In genomic region chr19:45595814-45596213, GRCh38 we compare ENCODE assay signal across 19 cellular contexts. TPM values are rescaled to one million over a fixed set of nuclear protein-coding genes. Genes with fewer than 3 reads are reported as not detected.
"Had no signal": no experiment of that assay in that cellular context is flagged by ENCODE, and none has a peak within 500 bp of the region (broad histone marks: within the 10 kb centered on the region; RNA-seq: fewer than 3 reads in every experiment).

No MANE protein-coding gene starts in this region.

- DNase-seq: activated CD4-positive, alpha-beta memory T cell treated with anti-CD3 and anti-CD28 coated beads, Interleukin-2, amount 10 ng/mL, durations not matched to agents 7 days and 5 days; activated CD4-positive, alpha-beta T cell treated with anti-CD3 and anti-CD28 coated beads for 48 hours; activated CD4-positive, CD25-positive, alpha-beta regulatory T cell; activated CD8-positive, alpha-beta memory T cell treated with anti-CD3 and anti-CD28 coated beads, Interleukin-2, amount 10 ng/mL, durations not matched to agents 7 days and 5 days; activated naive CD4-positive, alpha-beta T cell treated with anti-CD3 and anti-CD28 coated beads, Interleukin-2, amount 10 ng/mL, durations not matched to agents 7 days and 5 days; cortex of kidney; effector CD4-positive, alpha-beta T cell; foreskin melanocyte; immature natural killer cell; kidney glomerular epithelial cell; mesendoderm; naive thymus-derived CD4-positive, alpha-beta T cell; stimulated activated naive B cell treated with anti-CD40 and anti-IgM and Interleukin-4, amounts not matched to agents 10 μg/mL and 1 μg/mL and 100 μg/mL, for 72 hours; T-cell; upper lobe of right lung had no signal

- H3K4me3 Mint-ChIP-seq: activated CD4-positive, alpha-beta memory T cell treated with anti-CD3 and anti-CD28 coated beads, Interleukin-2, amount 10 ng/mL, durations not matched to agents 7 days and 5 days; activated CD8-positive, alpha-beta memory T cell treated with anti-CD3 and anti-CD28 coated beads, Interleukin-2, amount 10 ng/mL, durations not matched to agents 7 days and 5 days; activated naive CD4-positive, alpha-beta T cell treated with anti-CD3 and anti-CD28 coated beads, Interleukin-2, amount 10 ng/mL, durations not matched to agents 7 days and 5 days; activated T-helper 17 cell treated with anti-CD3 and anti-CD28 coated beads, Interleukin-2, amount 50 U/mL, for 72 hours; immature natural killer cell; naive thymus-derived CD4-positive, alpha-beta T cell; stimulated activated naive B cell treated with anti-CD40 and anti-IgM and Interleukin-4, amounts not matched to agents 10 μg/mL and 1 μg/mL and 100 μg/mL, for 72 hours; T-cell had no signal

- H3K27ac Mint-ChIP-seq: activated CD4-positive, alpha-beta memory T cell treated with anti-CD3 and anti-CD28 coated beads, Interleukin-2, amount 10 ng/mL, durations not matched to agents 7 days and 5 days; activated CD8-positive, alpha-beta memory T cell treated with anti-CD3 and anti-CD28 coated beads, Interleukin-2, amount 10 ng/mL, durations not matched to agents 7 days and 5 days; activated naive CD4-positive, alpha-beta T cell treated with anti-CD3 and anti-CD28 coated beads, Interleukin-2, amount 10 ng/mL, durations not matched to agents 7 days and 5 days; activated T-helper 17 cell treated with anti-CD3 and anti-CD28 coated beads, Interleukin-2, amount 50 U/mL, for 72 hours; stimulated activated naive B cell treated with anti-CD40 and anti-IgM and Interleukin-4, amounts not matched to agents 10 μg/mL and 1 μg/mL and 100 μg/mL, for 72 hours; T-cell had no signal

- H3K4me3 ChIP-seq: ascending aorta, esophagus muscularis mucosa, upper lobe of right lung had no signal

- H3K36me3 ChIP-seq: ascending aorta had no signal

- ATAC-seq: activated CD8-positive, alpha-beta memory T cell treated with anti-CD3 and anti-CD28 coated beads, Interleukin-2, amount 10 ng/mL, durations not matched to agents 7 days and 5 days; activated T-helper 17 cell treated with anti-CD3 and anti-CD28 coated beads, Interleukin-2, amount 50 U/mL, for 72 hours; naive thymus-derived CD4-positive, alpha-beta T cell; stimulated activated naive B cell treated with anti-CD40 and anti-IgM and Interleukin-4, amounts not matched to agents 10 μg/mL and 1 μg/mL and 100 μg/mL, for 72 hours; T-cell; upper lobe of right lung had no signal

- H3K27ac ChIP-seq: ascending aorta, upper lobe of right lung had no signal

- H3K36me3 Mint-ChIP-seq: activated CD8-positive, alpha-beta memory T cell treated with anti-CD3 and anti-CD28 coated beads, Interleukin-2, amount 10 ng/mL, durations not matched to agents 7 days and 5 days; activated naive CD4-positive, alpha-beta T cell treated with anti-CD3 and anti-CD28 coated beads, Interleukin-2, amount 10 ng/mL, durations not matched to agents 7 days and 5 days; immature natural killer cell; T-cell had no signal

- H3K9me3 Mint-ChIP-seq: activated CD4-positive, alpha-beta memory T cell treated with anti-CD3 and anti-CD28 coated beads, Interleukin-2, amount 10 ng/mL, durations not matched to agents 7 days and 5 days; activated naive CD4-positive, alpha-beta T cell treated with anti-CD3 and anti-CD28 coated beads, Interleukin-2, amount 10 ng/mL, durations not matched to agents 7 days and 5 days; activated T-helper 17 cell treated with anti-CD3 and anti-CD28 coated beads, Interleukin-2, amount 50 U/mL, for 72 hours; T-cell had no signal

- H3K9me3 ChIP-seq: ascending aorta, esophagus muscularis mucosa, upper lobe of right lung had no signal

RNA-seq across cellular contexts. Expression of gene GPR4, which starts 6.2 kb away (rescaled TPM):
- total RNA-seq: activated CD4-positive, alpha-beta memory T cell treated with anti-CD3 and anti-CD28 coated beads, Interleukin-2, amount 10 ng/mL, durations not matched to agents 7 days and 5 days; activated CD8-positive, alpha-beta memory T cell treated with anti-CD3 and anti-CD28 coated beads, Interleukin-2, amount 10 ng/mL, durations not matched to agents 7 days and 5 days; naive thymus-derived CD4-positive, alpha-beta T cell; renal cortical epithelial cell had no signal
- polyA plus RNA-seq: immature natural killer cell; naive thymus-derived CD4-positive, alpha-beta T cell had no signal
